In the genomic region with DNA sequence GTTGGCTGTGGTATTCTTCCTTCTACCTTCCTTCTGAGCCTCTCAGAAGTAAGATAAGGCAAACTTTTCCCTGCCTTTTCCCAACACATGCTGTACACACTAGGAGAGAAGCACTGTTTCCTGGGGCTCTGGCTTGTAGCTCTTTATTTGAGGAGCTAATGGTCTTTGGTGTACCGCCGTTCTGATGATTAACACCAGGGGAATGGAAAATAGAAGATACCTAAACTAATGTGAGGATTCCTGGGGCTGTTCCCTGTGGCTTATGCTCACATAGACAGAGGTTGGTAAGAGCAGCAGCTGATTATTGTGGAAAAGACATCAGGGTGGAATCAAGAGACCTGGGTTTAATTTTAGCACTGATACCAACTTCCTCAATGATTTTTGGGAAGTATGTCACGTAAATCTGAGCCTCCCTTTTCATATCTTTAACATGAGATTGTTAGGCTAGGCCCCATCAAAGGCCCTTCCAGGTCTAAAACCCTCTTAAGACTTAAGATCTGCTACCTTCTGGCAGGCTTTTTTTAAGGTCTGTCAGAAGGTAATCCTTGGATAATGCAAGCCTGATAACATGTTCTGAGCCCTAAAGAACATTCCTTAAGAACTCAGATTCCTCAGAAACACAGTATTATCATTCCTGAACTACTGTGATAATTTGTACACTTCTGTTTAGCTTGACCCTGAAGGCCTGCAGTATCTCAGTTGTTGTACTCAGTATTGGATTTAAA, we compare ENCODE assay signal across 18 cellular contexts. TPM values are rescaled to one million over a fixed set of nuclear protein-coding genes. Genes with fewer than 3 reads are reported as not detected.
DNase-seq lines count a peak whose midpoint lies in the region; ATAC-seq and TF ChIP-seq lines count a peak whose summit lies in the region.
"Had no signal": no experiment of that assay in that cellular context is flagged by ENCODE, and none has a peak within 500 bp of the region (broad histone marks: within the 10 kb centered on the region; RNA-seq: fewer than 3 reads in every experiment).

No MANE protein-coding gene starts in this region.

- CTCF ChIA-PET in IMR-90 (lab: Yijun Ruan, JAX): no interaction called here

- no peak overlapping the region for H4K5ac ChIP-seq in IMR-90 (ENCODE audit: low read depth, low read length)

- H3K14ac ChIP-seq in IMR-90 (replicated peaks; ENCODE audit: low read depth, low read length) (no peak overlapping the region), mesenchymal stem cell (ENCODE audit: low read length in 2 of 2) (no peak overlapping the region)

- no peak overlapping the region for H2AK5ac ChIP-seq in IMR-90 (ENCODE audit: low read depth, low read length)
- no peak overlapping the region for H2AK5ac ChIP-seq in mesenchymal stem cell (ENCODE audit: low read length, severe bottlenecking)

- H3K4me2 ChIP-seq in IMR-90 (ENCODE audit: low read depth, low read length): no peak overlapping the region
- H3K4me2 ChIP-seq in mesenchymal stem cell (ENCODE audit: low read length, poor library complexity, severe bottlenecking): no peak overlapping the region

- H3K23ac ChIP-seq in IMR-90 (ENCODE audit: low read depth, low read length): no peak overlapping the region
- no peak overlapping the region for H3K23ac ChIP-seq in mesenchymal stem cell (ENCODE audit: low read length in 2 of 2)

- dilution Hi-C loops in IMR-90 (cut with HindIII; ENCODE audit: low sequenced_read_pairs, unreplicated experiment): no loop called here

- TF ChIP-seq POLR2A in IMR-90 (IDR thresholded peaks at IDR 0.05; ENCODE audit: low read depth, low read length): no peak

- H3K36me3 ChIP-seq in IMR-90 (ENCODE audit: control insufficient read depth, insufficient read depth, low read length) (peaks cover 2% of the 10 kb centered on the region; the same call in 1 of the 2 replicates), mesenchymal stem cell (ENCODE audit: control insufficient read depth in 1 of 2, insufficient read depth in 2 of 2, low read depth in 1 of 2, low read length in 2 of 2) (peaks cover 0 to 6% of the 10 kb centered on the region in 2 experiments), heart right ventricle (peaks cover 0 to 38% (median 0%) of the 10 kb centered on the region in 9 donors)

- in situ Hi-C loops in IMR-90 (cut with MboI; ENCODE audit: low sequenced_read_pairs): no loop called here

- H2BK5ac ChIP-seq in IMR-90 (ENCODE audit: low read depth, low read length, poor library complexity, severe bottlenecking) (no peak overlapping the region), mesenchymal stem cell (ENCODE audit: low read depth, low read length, poor library complexity, severe bottlenecking) (no peak overlapping the region)

- DNase-seq in IMR-90 (peak; percentile 12), amniotic epithelial cell (ENCODE audit: low read depth) (peak; percentile 92), mesenchymal stem cell (no peak), heart right ventricle (no peak), omental fat pad (ENCODE audit: low spot score) (no peak), HCEC 1CT (no peak)
- DNase-seq: ACHN, AML-193, HFFc6, Kasumi-1, NCI-H1436 treated with DMSO at 0.1 percent for 48 hours, NCI-H2081 treated with DMSO at 0.1 percent for 48 hours, NCI-H510A treated with DMSO at 0.1 percent for 48 hours, OCI-M1, SHP77 treated with DMSO at 0.1 percent for 48 hours, T-helper 1 cell had no signal

- H3K18ac ChIP-seq in IMR-90 (ENCODE audit: low read depth, low read length): no peak overlapping the region
- no peak overlapping the region for H3K18ac ChIP-seq in mesenchymal stem cell (ENCODE audit: low read depth in 1 of 2, low read length in 2 of 2)

- H2AFZ ChIP-seq in IMR-90 (replicated peaks; ENCODE audit: low read length, poor library complexity) (no peak overlapping the region), mesenchymal stem cell (ENCODE audit: low read depth, low read length) (no peak overlapping the region)

- H2BK12ac ChIP-seq in mesenchymal stem cell (ENCODE audit: low read length in 2 of 2): no peak overlapping the region

- intact Hi-C loops in IMR-90 (cut with micrococcal nuclease) (loop anchor here (5.0 to 10.0 kb wide), 3 partner anchors 36 to 91 kb away; partner anchors contain the start of gene SPTBN2), heart right ventricle (cut with DNase I) (loop anchor here in 2 of 10 donors (5.0 to 10.0 kb wide), 2 partner anchors 101 to 104 kb away; no protein-coding TSS in a partner anchor)

- ATAC-seq in IMR-90 (ENCODE audit: low read depth) (peak; percentile 37; the same call in 1 of the 2 replicates), heart right ventricle (no peak), omental fat pad (ENCODE audit: low FRiP score) (no peak), HG03159 (IDR thresholded peaks at IDR 0.05; ENCODE audit: unreplicated experiment) (no peak)
- ATAC-seq: SK-N-SH treated with all-trans-retinoic acid at 6 μM for 48 hours had no signal

- BruUV-seq in IMR-90 (replicated peaks; lab: Mats Ljungman, UMichigan): no TSS peak

- H3K9me1 ChIP-seq in IMR-90 (ENCODE audit: insufficient read depth, low read length): no peaks in the 10 kb centered on the region

- H3K4me1 ChIP-seq in IMR-90 (ENCODE audit: control insufficient read depth, insufficient read depth, low read length) (peaks cover 2% of the 10 kb centered on the region; the same call in 1 of the 2 replicates), mesenchymal stem cell (ENCODE audit: control insufficient read depth, insufficient read depth, low read depth, low read length) (no peaks in the 10 kb centered on the region), heart right ventricle (no peaks in the 10 kb centered on the region)

- H3K56ac ChIP-seq in IMR-90 (ENCODE audit: extremely low read depth, insufficient read depth, low read length): no peak overlapping the region

- POLR2A ChIA-PET in IMR-90 (lab: Charles Lee; ENCODE audit: unreplicated experiment): no interaction called here

- H3K27me3 ChIP-seq in IMR-90 (ENCODE audit: control insufficient read depth, insufficient read depth, low read length) (no peaks in the 10 kb centered on the region), mesenchymal stem cell (ENCODE audit: control insufficient read depth in 1 of 2, insufficient read depth in 1 of 2, low read length in 2 of 2) (no peaks in the 10 kb centered on the region), heart right ventricle (no peaks in the 10 kb centered on the region)

- no peaks in the 10 kb centered on the region for H3K79me1 ChIP-seq in IMR-90 (ENCODE audit: low read depth in 1 of 2, low read length in 2 of 2)
- no peaks in the 10 kb centered on the region for H3K79me1 ChIP-seq in mesenchymal stem cell (replicated peaks; ENCODE audit: low read length, poor library complexity, severe bottlenecking)

- 83% methylated on average over 2 of the region's 3 CpGs; no CpG with 5 or more reads in 1 of the 2 experiments for WGBS in IMR-90 (ENCODE audit: extremely low coverage in 2 of 2, insufficient read length in 1 of 2), 2 experiments
- 92% methylated on average over 3 of the region's 3 CpGs for WGBS in mesenchymal stem cell
- 84 to 91% methylated on average over 3 of the region's 3 CpGs for WGBS in heart right ventricle, 2 donors

- H3K4me3 ChIP-seq in IMR-90 (ENCODE audit: insufficient read depth, low read depth, low read length) (no peak overlapping the region), mesenchymal stem cell (ENCODE audit: insufficient read depth in 1 of 2, low read depth in 1 of 2, low read length in 2 of 2) (no peak overlapping the region), heart right ventricle (no peak overlapping the region)

- no peak overlapping the region for H4K91ac ChIP-seq in IMR-90 (ENCODE audit: insufficient read depth, low read depth, low read length)
- no peak overlapping the region for H4K91ac ChIP-seq in mesenchymal stem cell (ENCODE audit: low read length)

- H2BK120ac ChIP-seq in IMR-90 (ENCODE audit: low read depth, low read length) (no peak overlapping the region), mesenchymal stem cell (ENCODE audit: low read depth, low read length) (no peak overlapping the region)

- no peak overlapping the region for H3K27ac ChIP-seq in IMR-90 (ENCODE audit: insufficient read depth, low read length)
- H3K27ac ChIP-seq in mesenchymal stem cell (ENCODE audit: low read length, poor library complexity, severe bottlenecking): peak overlapping the region; percentile 25
- H3K27ac ChIP-seq in heart right ventricle: no peak overlapping the region

- H4K8ac ChIP-seq in IMR-90 (ENCODE audit: low read depth in 2 of 2, low read length in 2 of 2) (no peak overlapping the region), mesenchymal stem cell (ENCODE audit: low read length) (no peak overlapping the region)

- no peaks in the 10 kb centered on the region for H4K20me1 ChIP-seq in IMR-90 (ENCODE audit: insufficient read depth, low read length)

- no peak for TF ChIP-seq RAD21 in IMR-90 (IDR thresholded peaks at IDR 0.05; ENCODE audit: low read length)

- TF ChIP-seq CTCF in IMR-90 (conservative IDR thresholded peaks at IDR 0.05; ENCODE audit: low read depth, low read length): no peak
- TF ChIP-seq CTCF in heart right ventricle (IDR thresholded peaks at IDR 0.05): no peak
- TF ChIP-seq CTCF in omental fat pad (IDR thresholded peaks at IDR 0.05): no peak

- H2BK15ac ChIP-seq in IMR-90 (ENCODE audit: low read depth, low read length) (no peak overlapping the region), mesenchymal stem cell (ENCODE audit: low read depth, poor library complexity, severe bottlenecking) (no peak overlapping the region)

- H3K9ac ChIP-seq in IMR-90 (ENCODE audit: low read depth, low read length) (no peak overlapping the region), mesenchymal stem cell (ENCODE audit: low read length) (no peak overlapping the region)

- no peak overlapping the region for H2BK20ac ChIP-seq in IMR-90 (ENCODE audit: low read depth, low read length)

- H3K4ac ChIP-seq in IMR-90 (ENCODE audit: low read depth, low read length) (no peak overlapping the region), mesenchymal stem cell (ENCODE audit: low read depth in 1 of 2, low read length in 2 of 2) (no peak overlapping the region)

- no peak overlapping the region for H2AK9ac ChIP-seq in IMR-90 (replicated peaks; ENCODE audit: low read depth, low read length, poor library complexity)

- H3K9me3 ChIP-seq in IMR-90 (ENCODE audit: control insufficient read depth, insufficient read depth, low read length): no peaks in the 10 kb centered on the region
- H3K9me3 ChIP-seq in mesenchymal stem cell (ENCODE audit: control insufficient read depth, low read length): no peaks in the 10 kb centered on the region
- no peaks in the 10 kb centered on the region for H3K9me3 ChIP-seq in heart right ventricle

RNA-seq across cellular contexts. Expression of gene RCE1, which starts 24.8 kb away (rescaled TPM):
- total RNA-seq in IMR-90 (2012; rRNA removed): 5.6 and 6.6 TPM in 2 replicates
- polyA plus RNA-seq in IMR-90 (2012; rRNA removed): 19.4 and 21.1 TPM in 2 replicates
- polyA plus RNA-seq in IMR-90 (2012; cell fraction: cytosol; rRNA removed): 14.3 and 24.4 TPM in 2 replicates
- 41.3 and 99.0 TPM in 2 replicates for polyA plus RNA-seq in IMR-90 (2012; cell fraction: nucleus; rRNA removed; ENCODE audit: low replicate concordance)
- polyA plus RNA-seq in mesenchymal stem cell (2013, experiment 1 of 2): 11.2 TPM
- polyA plus RNA-seq in mesenchymal stem cell (2013, experiment 2 of 2): 10.9 TPM
- total RNA-seq in heart right ventricle: 1 to 10 TPM; 2.5 to 7.5 (median 4.9) TPM
- 1 to 10 TPM; 3.4 to 9.2 TPM for polyA plus RNA-seq in heart right ventricle
- 10 to 100 TPM; 12.8 to 20.4 (median 14.5) TPM for total RNA-seq in omental fat pad

RNA-seq across cellular contexts. Expression of gene LRFN4, which starts 38.5 kb away (rescaled TPM):
- total RNA-seq in IMR-90 (2012; rRNA removed) (6.1 and 7.8 TPM in 2 replicates), heart right ventricle (10 to 100 TPM in 9 of 10 donors, 1 to 10 TPM in 1; 9.1 to 20.7 (median 13.6) TPM), omental fat pad (10 to 100 TPM; 10.2 to 16.6 (median 12.4) TPM)
- polyA plus RNA-seq in IMR-90 (2012; rRNA removed) (18.9 and 24.9 TPM in 2 replicates), heart right ventricle (10 to 100 TPM; 13.7 to 33.1 TPM)
- 13.7 and 28.5 TPM in 2 replicates for polyA plus RNA-seq in IMR-90 (2012; cell fraction: cytosol; rRNA removed)
- 33.5 and 98.4 TPM in 2 replicates for polyA plus RNA-seq in IMR-90 (2012; cell fraction: nucleus; rRNA removed; ENCODE audit: low replicate concordance)
- 16.0 TPM for polyA plus RNA-seq in mesenchymal stem cell (2013, experiment 1 of 2)
- 15.3 TPM for polyA plus RNA-seq in mesenchymal stem cell (2013, experiment 2 of 2)

Comparison
In these comparisons a context has a peak if more than half of its experiments do, and no peak if none do; other contexts are left out.
1. DNase-seq: peak in IMR-90 (single experiment) and amniotic epithelial cell (single experiment); none in mesenchymal stem cell (single experiment), heart right ventricle (0 of 2), omental fat pad (single experiment) and HCEC 1CT (single experiment).